Comparison of ENCODE assay signal across 1 cellular context in genomic region chr2:120866483-120867140, GRCh38.
TF ChIP-seq lines count a peak whose summit lies in the region.

No MANE protein-coding gene starts in this region.

TF ChIP-seq in SK-N-SH treated with all-trans-retinoic acid at 6 μM for 48 hours, 23 proteins besides CTCF, POLR2A, EP300 and RAD21 (continued from another document):
- TF ChIP-seq ESRRG (CRISPR knock-in tag; IDR thresholded peaks at IDR 0.05) (no peak), ISL1 (CRISPR knock-in tag; IDR thresholded peaks at IDR 0.05) (no peak), RARB (CRISPR knock-in tag; IDR thresholded peaks at IDR 0.05) (no peak), ZNF8 (CRISPR knock-in tag; IDR thresholded peaks at IDR 0.05) (no peak), OSR1 (CRISPR knock-in tag; IDR thresholded peaks at IDR 0.05) (no peak)
